Comparison of ENCODE assay signal across 7 cellular contexts in genomic region chr3:11288786-11289637, GRCh38.
DNase-seq lines count a peak whose midpoint lies in the region; ATAC-seq and TF ChIP-seq lines count a peak whose summit lies in the region.

No MANE protein-coding gene starts in this region.

- H3K27ac Mint-ChIP-seq in central memory CD8-positive, alpha-beta T cell (ENCODE audit: low read depth), result peak overlapping the region; percentile 98

- peak in 1 of 2 donors; percentile 13 for DNase-seq in central memory CD8-positive, alpha-beta T cell (ENCODE audit: low spot score in 2 of 2)
- DNase-seq in COR-L47 (lab: John Stamatoyannopoulos, UW) (no peak), NCI-H1105 treated with DMSO at 0.1 percent for 48 hours (lab: John Stamatoyannopoulos, UW) (no peak)

- peak overlapping the region; percentile 39 for H3K4me3 Mint-ChIP-seq in central memory CD8-positive, alpha-beta T cell

- peaks cover 16% of the 10 kb centered on the region for H3K36me3 Mint-ChIP-seq in central memory CD8-positive, alpha-beta T cell (ENCODE audit: insufficient read depth)

- H3K27ac ChIP-seq in OCI-LY3 (ENCODE audit: low read length), result peak overlapping the region; percentile 66

- H2AFZ ChIP-seq in OCI-LY3 (ENCODE audit: low read depth, low read length), result no peak overlapping the region

- H3K4me3 ChIP-seq in OCI-LY3 (ENCODE audit: low read length), result peak overlapping the region; percentile 64
- H3K4me3 ChIP-seq in mucosa of stomach (ENCODE audit: low read length), result no peak overlapping the region

- no peaks in the 10 kb centered on the region for H3K27me3 Mint-ChIP-seq in central memory CD8-positive, alpha-beta T cell

- H4K20me1 ChIP-seq in OCI-LY3 (ENCODE audit: insufficient read depth, low read length), result peaks cover 13% of the 10 kb centered on the region; the same call in 1 of the 2 replicates

- peaks cover 4% of the 10 kb centered on the region; the same call in 1 of the 2 replicates for H3K79me2 ChIP-seq in OCI-LY3 (ENCODE audit: low read length)

- H3K27me3 ChIP-seq in OCI-LY3 (ENCODE audit: low read depth, low read length), result no peaks in the 10 kb centered on the region
- H3K27me3 ChIP-seq in mucosa of stomach (ENCODE audit: control insufficient read depth, insufficient read depth, low read length), result no peaks in the 10 kb centered on the region

- H3K4me1 Mint-ChIP-seq in central memory CD8-positive, alpha-beta T cell, result peaks cover 70% of the 10 kb centered on the region

- peaks cover 30% of the 10 kb centered on the region for H3K4me1 ChIP-seq in OCI-LY3 (ENCODE audit: low read length)
- peaks cover 23% of the 10 kb centered on the region for H3K4me1 ChIP-seq in mucosa of stomach (ENCODE audit: control insufficient read depth, insufficient read depth, low read length)

- H3K36me3 ChIP-seq in OCI-LY3 (replicated peaks; ENCODE audit: low read depth, low read length) (peaks cover 19% of the 10 kb centered on the region), mucosa of stomach (ENCODE audit: control insufficient read depth, insufficient read depth, low read length) (no peaks in the 10 kb centered on the region)

- H3K9me3 ChIP-seq in OCI-LY3 (ENCODE audit: insufficient read depth, low read length), result no peaks in the 10 kb centered on the region
- H3K9me3 ChIP-seq in mucosa of stomach (ENCODE audit: control insufficient read depth, low read length), result no peaks in the 10 kb centered on the region

- ATAC-seq in GM18858 (IDR thresholded peaks at IDR 0.05; ENCODE audit: unreplicated experiment), result peak; percentile 50
- peak; percentile 65 for ATAC-seq in HG02852 (IDR thresholded peaks at IDR 0.05; ENCODE audit: unreplicated experiment)
- ATAC-seq in central memory CD8-positive, alpha-beta T cell (replicated peaks; ENCODE audit: extremely low read depth, poor library complexity, severe bottlenecking), result peak; percentile 48

- peak overlapping the region; percentile 94 for H3K4me2 ChIP-seq in OCI-LY3 (ENCODE audit: low read length)

- no peaks in the 10 kb centered on the region for H3K9me3 Mint-ChIP-seq in central memory CD8-positive, alpha-beta T cell

- no peak for TF ChIP-seq CTCF in OCI-LY3 (IDR thresholded peaks at IDR 0.05; ENCODE audit: low read depth, low read length)

- H3K9ac ChIP-seq in OCI-LY3 (ENCODE audit: low read length), result peak overlapping the region; percentile 2; the same call in 1 of the 2 replicates
- H3K9ac ChIP-seq in mucosa of stomach (ENCODE audit: low read length), result peak overlapping the region; percentile 41
